12 cellular contexts compared by ENCODE assay signal in the genomic region with DNA sequence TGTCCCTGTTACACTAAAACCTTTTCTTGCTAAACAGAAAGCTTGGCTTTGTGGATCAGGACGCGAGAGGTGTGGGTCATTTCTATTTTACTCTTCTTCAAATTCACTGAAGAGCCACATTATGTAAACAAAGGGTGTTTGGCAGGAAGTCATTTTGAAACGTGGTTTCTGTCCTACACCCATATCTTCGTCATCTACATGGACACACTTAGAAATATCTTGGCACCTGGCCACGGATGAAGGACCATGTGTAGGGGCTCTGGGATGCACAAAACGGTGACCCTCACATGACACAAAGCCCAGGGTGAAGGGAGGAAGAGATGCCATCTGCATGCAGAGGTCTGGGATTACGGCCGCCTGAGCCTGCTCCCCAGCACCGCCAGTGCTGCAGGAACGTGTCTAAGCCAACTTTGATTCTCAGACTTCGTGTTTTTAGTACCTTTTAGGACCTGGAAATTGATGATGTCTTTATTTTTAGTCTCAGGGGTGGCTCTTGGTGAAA.
DNase-seq lines count a peak whose midpoint lies in the region; ATAC-seq lines count a peak whose summit lies in the region.
"Had no signal": no experiment of that assay in that cellular context is flagged by ENCODE, and none has a peak within 500 bp of the region (broad histone marks: within the 10 kb centered on the region; RNA-seq: fewer than 3 reads in every experiment).

No MANE protein-coding gene starts in this region.

- peaks cover 13% of the 10 kb centered on the region for H3K9me3 Mint-ChIP-seq in activated CD4-positive, alpha-beta T cell treated with anti-CD3 and anti-CD28 coated beads, Interleukin-2, amount 10 ng/mL, durations not matched to agents 7 days and 5 days
- H3K9me3 Mint-ChIP-seq in activated naive CD4-positive, alpha-beta T cell treated with anti-CD3 and anti-CD28 coated beads, Interleukin-2, amount 50 U/mL, for 72 hours: peaks cover 13 to 24% of the 10 kb centered on the region in 2 donors

- H3K27ac ChIP-seq in skeletal muscle tissue (ENCODE audit: low read depth, low read length): peak overlapping the region; percentile 13
- H3K27ac ChIP-seq: ovary had no signal

- peak overlapping the region; percentile 23 for H3K4me3 Mint-ChIP-seq in activated CD4-positive, alpha-beta T cell treated with anti-CD3 and anti-CD28 coated beads, Interleukin-2, amount 10 ng/mL, durations not matched to agents 7 days and 5 days

- H3K36me3 Mint-ChIP-seq in activated CD4-positive, alpha-beta T cell treated with anti-CD3 and anti-CD28 coated beads, Interleukin-2, amount 10 ng/mL, durations not matched to agents 7 days and 5 days (ENCODE audit: low read depth): peaks cover 79% of the 10 kb centered on the region
- peaks cover 53 to 81% of the 10 kb centered on the region in 2 donors for H3K36me3 Mint-ChIP-seq in activated naive CD4-positive, alpha-beta T cell treated with anti-CD3 and anti-CD28 coated beads, Interleukin-2, amount 50 U/mL, for 72 hours

- no peak for ATAC-seq in activated naive CD4-positive, alpha-beta T cell treated with anti-CD3 and anti-CD28 coated beads, Interleukin-2, amount 50 U/mL, for 72 hours
- ATAC-seq in GM19455 (IDR thresholded peaks at IDR 0.05; ENCODE audit: unreplicated experiment): no peak

- POLR2A ChIA-PET in activated CD4-positive, alpha-beta T cell treated with anti-CD3 and anti-CD28 coated beads, Interleukin-2, amount 10 ng/mL, durations not matched to agents 7 days and 5 days (lab: Charles Lee): interaction anchor here (0.7 kb wide), 1 partner anchor 14 kb away, joined by 4 read pairs; no protein-coding TSS in a partner anchor

- H3K27me3 ChIP-seq in skeletal muscle tissue (ENCODE audit: control insufficient read depth in 3 of 3, insufficient read depth in 3 of 3, low read length in 3 of 3): no peaks in the 10 kb centered on the region
- H3K27me3 ChIP-seq in MG63: no peaks in the 10 kb centered on the region
- H3K27me3 ChIP-seq: ovary had no signal

- H3K9ac ChIP-seq in skeletal muscle tissue (ENCODE audit: low read depth in 1 of 3, low read length in 3 of 3): no peak overlapping the region

- peaks cover 92% of the 10 kb centered on the region for H3K4me1 Mint-ChIP-seq in activated CD4-positive, alpha-beta T cell treated with anti-CD3 and anti-CD28 coated beads, Interleukin-2, amount 10 ng/mL, durations not matched to agents 7 days and 5 days

- H3K36me3 ChIP-seq in skeletal muscle tissue (ENCODE audit: control insufficient read depth in 3 of 3, insufficient read depth in 3 of 3, low read length in 3 of 3) (peaks cover 0 to 5% (median 5%) of the 10 kb centered on the region in 3 donors), MG63 (peaks cover 56% of the 10 kb centered on the region)
- H3K36me3 ChIP-seq: ovary had no signal

- DNase-seq in activated CD4-positive, alpha-beta T cell treated with anti-CD3 and anti-CD28 coated beads, Interleukin-2, amount 10 ng/mL, durations not matched to agents 7 days and 5 days: no peak
- DNase-seq in activated CD4-positive, alpha-beta T cell treated with anti-CD3 and anti-CD28 coated beads, Interleukin-2, amount 50 U/mL, for 4 hours: no peak
- DNase-seq in NCI-H2029 treated with DMSO at 0.1 percent for 48 hours (lab: John Stamatoyannopoulos, UW): peak; percentile 70
- DNase-seq in activated naive CD4-positive, alpha-beta T cell treated with anti-CD3 and anti-CD28 coated beads, Interleukin-2, amount 50 U/mL, for 72 hours (ENCODE audit: low spot score in 2 of 2): no peak
- DNase-seq in MG63: no peak
- DNase-seq in midbrain (lab: John Stamatoyannopoulos, UW): no peak
- DNase-seq: erythroblast, GF-D8, NCI-H2081 treated with DMSO at 0.1 percent for 48 hours, ovary had no signal

- no peak overlapping the region for H3K4me3 ChIP-seq in skeletal muscle tissue (ENCODE audit: low read length in 3 of 3)
- H3K4me3 ChIP-seq in MG63: no peak overlapping the region
- H3K4me3 ChIP-seq: ovary had no signal

- no peaks in the 10 kb centered on the region for H3K27me3 Mint-ChIP-seq in activated CD4-positive, alpha-beta T cell treated with anti-CD3 and anti-CD28 coated beads, Interleukin-2, amount 10 ng/mL, durations not matched to agents 7 days and 5 days

- peaks cover 20 to 44% (median 30%) of the 10 kb centered on the region in 3 donors for H3K4me1 ChIP-seq in skeletal muscle tissue (ENCODE audit: control insufficient read depth in 3 of 3, insufficient read depth in 3 of 3, low read length in 3 of 3)

- CTCF ChIA-PET in activated CD4-positive, alpha-beta T cell treated with anti-CD3 and anti-CD28 coated beads, Interleukin-2, amount 10 ng/mL, durations not matched to agents 7 days and 5 days (lab: Charles Lee): interaction anchor here (0.6 to 1.8 kb wide), 6 partner anchors 13 to 154 kb away, joined by 3 to 6 read pairs (median 3); no protein-coding TSS in a partner anchor

- no peaks in the 10 kb centered on the region for H3K9me3 ChIP-seq in skeletal muscle tissue (ENCODE audit: control insufficient read depth in 3 of 3, low read length in 3 of 3)
- H3K9me3 ChIP-seq in MG63: no peaks in the 10 kb centered on the region
- H3K9me3 ChIP-seq: ovary had no signal

- H3K27ac Mint-ChIP-seq in activated CD4-positive, alpha-beta T cell treated with anti-CD3 and anti-CD28 coated beads, Interleukin-2, amount 10 ng/mL, durations not matched to agents 7 days and 5 days: peak overlapping the region; percentile 96
- H3K27ac Mint-ChIP-seq in activated naive CD4-positive, alpha-beta T cell treated with anti-CD3 and anti-CD28 coated beads, Interleukin-2, amount 50 U/mL, for 72 hours: peak overlapping the region; percentile 93 to 100
